ENCODE assay signal across 26 cellular contexts in genomic region chr4:8225290-8225625, GRCh38. TPM values are rescaled to one million over a fixed set of nuclear protein-coding genes. Genes with fewer than 3 reads are reported as not detected.
DNase-seq lines count a peak whose midpoint lies in the region; ATAC-seq and TF ChIP-seq lines count a peak whose summit lies in the region.
"Had no signal": no experiment of that assay in that cellular context is flagged by ENCODE, and none has a peak within 500 bp of the region (broad histone marks: within the 10 kb centered on the region; RNA-seq: fewer than 3 reads in every experiment).

No MANE protein-coding gene starts in this region.

- POLR2A ChIA-PET in activated CD8-positive, alpha-beta T cell treated with anti-CD3 and anti-CD28 coated beads for 36 hours (lab: Charles Lee), result interaction anchor here (1.4 to 5.3 kb wide), 2 partner anchors 11 to 26 kb away, joined by 5 to 23 read pairs; partner anchors contain the start of gene SH3TC1

- H3K4me1 Mint-ChIP-seq in effector memory CD8-positive, alpha-beta T cell (ENCODE audit: low read depth in 2 of 2), result peaks cover 38 to 44% of the 10 kb centered on the region in 2 donors
- H3K4me1 Mint-ChIP-seq in nephron progenitor cell, result peaks cover 67% of the 10 kb centered on the region
- peaks cover 67% of the 10 kb centered on the region for H3K4me1 Mint-ChIP-seq in activated CD8-positive, alpha-beta T cell treated with anti-CD3 and anti-CD28 coated beads for 36 hours (ENCODE audit: low read depth)

- no peaks in the 10 kb centered on the region for H3K79me2 ChIP-seq in osteoblast (ENCODE audit: insufficient read depth, low read length)

- H3K27ac ChIP-seq in BLaER1 treated with 17β-estradiol and CSF1 and Interleukin-3, amounts not matched to agents 10 nM and 100 nM, result peak overlapping the region in 7 of 11 experiments; percentile 3 to 59 (median 53); a peak in 12 of 22 replicates
- peak overlapping the region; percentile 85 for H3K27ac ChIP-seq in KOPT-K1 (ENCODE audit: low read depth, low read length, poor library complexity, severe bottlenecking)
- no peak overlapping the region for H3K27ac ChIP-seq in osteoblast (ENCODE audit: low read depth, low read length)
- H3K27ac ChIP-seq: esophagus muscularis mucosa, heart left ventricle, transverse colon had no signal

- intact Hi-C loops in activated CD8-positive, alpha-beta T cell treated with anti-CD3 and anti-CD28 coated beads for 36 hours (cut with micrococcal nuclease), result no loop called here

- H3K4me2 ChIP-seq in BLaER1 treated with 17β-estradiol and CSF1 and Interleukin-3, amounts not matched to agents 10 nM and 100 nM, result peak overlapping the region; percentile 84 to 96 (median 91)
- no peak overlapping the region for H3K4me2 ChIP-seq in osteoblast (ENCODE audit: insufficient read depth, low read length)

- peak overlapping the region; percentile 13 to 53 for H3K27ac Mint-ChIP-seq in effector memory CD8-positive, alpha-beta T cell
- peak overlapping the region; percentile 99 for H3K27ac Mint-ChIP-seq in nephron progenitor cell
- H3K27ac Mint-ChIP-seq in activated CD8-positive, alpha-beta T cell treated with anti-CD3 and anti-CD28 coated beads for 36 hours, result no peak overlapping the region
- H3K27ac Mint-ChIP-seq: dendritic cell treated with granulocyte-macrophage colony-stimulating factor and Interleukin-4, amounts not matched to agents 40 ng/mL and 50 ng/mL, for 4 days; IgD-negative memory B cell had no signal

- peak overlapping the region; percentile 51 to 74 for H3K4me3 Mint-ChIP-seq in effector memory CD8-positive, alpha-beta T cell
- H3K4me3 Mint-ChIP-seq in nephron progenitor cell, result no peak overlapping the region
- H3K4me3 Mint-ChIP-seq in activated CD8-positive, alpha-beta T cell treated with anti-CD3 and anti-CD28 coated beads for 36 hours, result no peak overlapping the region
- H3K4me3 Mint-ChIP-seq: activated T-cell treated with anti-CD3 and anti-CD28 coated beads, Interleukin-2, amount 50 U/mL, for 4 hours; B cell; dendritic cell treated with granulocyte-macrophage colony-stimulating factor and Interleukin-4, amounts not matched to agents 40 ng/mL and 50 ng/mL, for 4 days; IgD-negative memory B cell had no signal

- H3K9me3 ChIP-seq in BLaER1 treated with 17β-estradiol and CSF1 and Interleukin-3, amounts not matched to agents 10 nM and 100 nM (replicated peaks in 1 of 11), result peaks cover 0 to 9% (median 0%) of the 10 kb centered on the region in 11 experiments; a peak in 2 of 22 replicates
- H3K9me3 ChIP-seq in KOPT-K1 (ENCODE audit: insufficient read depth, low read length, poor library complexity, severe bottlenecking) (no peaks in the 10 kb centered on the region), osteoblast (ENCODE audit: low read depth, low read length) (no peaks in the 10 kb centered on the region)
- H3K9me3 ChIP-seq: esophagus muscularis mucosa, transverse colon had no signal

- CTCF ChIA-PET in activated CD8-positive, alpha-beta T cell treated with anti-CD3 and anti-CD28 coated beads for 36 hours (lab: Charles Lee), result interaction anchor here (1.0 to 2.4 kb wide), 5 partner anchors 17 to 183 kb away, joined by 3 to 13 read pairs (median 6); no protein-coding TSS in a partner anchor

- peaks cover 14% of the 10 kb centered on the region for H3K36me3 Mint-ChIP-seq in effector memory CD8-positive, alpha-beta T cell (ENCODE audit: insufficient read depth)
- H3K36me3 Mint-ChIP-seq in nephron progenitor cell (ENCODE audit: low read depth), result no peaks in the 10 kb centered on the region
- H3K36me3 Mint-ChIP-seq in activated CD8-positive, alpha-beta T cell treated with anti-CD3 and anti-CD28 coated beads for 36 hours (ENCODE audit: low read depth), result peaks cover 16% of the 10 kb centered on the region

- no peak for ATAC-seq in effector memory CD8-positive, alpha-beta T cell (replicated peaks)
- ATAC-seq in activated CD8-positive, alpha-beta T cell treated with anti-CD3 and anti-CD28 coated beads for 36 hours, result no peak
- ATAC-seq: activated T-cell treated with anti-CD3 and anti-CD28 coated beads, Interleukin-2, amount 50 U/mL, for 4 hours; heart left ventricle; right cardiac atrium had no signal

- peaks cover 22 to 89% (median 44%) of the 10 kb centered on the region in 11 experiments; a peak in 20 of 22 replicates for H3K36me3 ChIP-seq in BLaER1 treated with 17β-estradiol and CSF1 and Interleukin-3, amounts not matched to agents 10 nM and 100 nM
- H3K36me3 ChIP-seq in KOPT-K1 (ENCODE audit: insufficient read depth, low read length), result peaks cover 19% of the 10 kb centered on the region; the same call in 1 of the 2 replicates
- peaks cover 32% of the 10 kb centered on the region for H3K36me3 ChIP-seq in osteoblast (ENCODE audit: insufficient read depth, low read length)
- H3K36me3 ChIP-seq: transverse colon had no signal

- TF ChIP-seq CTCF in nephron progenitor cell (IDR thresholded peaks at IDR 0.05) (no peak), osteoblast (IDR thresholded peaks at IDR 0.05; ENCODE audit: extremely low read depth, low read depth, low read length) (no peak)
- no peak for TF ChIP-seq CTCF in activated CD8-positive, alpha-beta T cell treated with anti-CD3 and anti-CD28 coated beads for 36 hours (IDR thresholded peaks at IDR 0.05)

- no peak for DNase-seq in effector memory CD8-positive, alpha-beta T cell
- DNase-seq in nephron progenitor cell (no peak), DMS79 (lab: John Stamatoyannopoulos, UW) (no peak), hepatic stellate cell (ENCODE audit: low spot score) (no peak), osteoblast (ENCODE audit: insufficient read length, low spot score, missing footprints) (no peak)
- DNase-seq in activated CD8-positive, alpha-beta T cell treated with anti-CD3 and anti-CD28 coated beads for 36 hours, result no peak
- DNase-seq: activated CD4-positive, alpha-beta T cell treated with anti-CD3 and anti-CD28 coated beads for 48 hours; activated gamma-delta T cell; activated T-cell treated with anti-CD3 and anti-CD28 coated beads, Interleukin-2, amount 50 U/mL, for 4 hours; central memory CD4-positive, alpha-beta T cell; foreskin fibroblast; NCI-H2171; stimulated activated CD4-positive, alpha-beta T cell treated with anti-CD3 and anti-CD28 coated beads, Interleukin-12 subunit alpha, Interleukin-12 subunit beta, amount 100 ng/mL, for 4 hours; stimulated activated CD4-positive, alpha-beta T cell treated with anti-CD3 and anti-CD28 coated beads, Interleukin-2, amount 100 ng/mL, for 48 hours; SW 1271; T-helper 9 cell; transverse colon had no signal

- no peaks in the 10 kb centered on the region for H3K9me3 Mint-ChIP-seq in effector memory CD8-positive, alpha-beta T cell
- no peaks in the 10 kb centered on the region for H3K9me3 Mint-ChIP-seq in nephron progenitor cell
- H3K9me3 Mint-ChIP-seq in activated CD8-positive, alpha-beta T cell treated with anti-CD3 and anti-CD28 coated beads for 36 hours, result no peaks in the 10 kb centered on the region
- H3K9me3 Mint-ChIP-seq: activated T-cell treated with anti-CD3 and anti-CD28 coated beads, Interleukin-2, amount 50 U/mL, for 4 hours; dendritic cell treated with granulocyte-macrophage colony-stimulating factor and Interleukin-4, amounts not matched to agents 40 ng/mL and 50 ng/mL, for 4 days; IgD-negative memory B cell had no signal

- no peaks in the 10 kb centered on the region for H3K27me3 ChIP-seq in BLaER1 treated with 17β-estradiol and CSF1 and Interleukin-3, amounts not matched to agents 10 nM and 100 nM
- H3K27me3 ChIP-seq in osteoblast (ENCODE audit: insufficient read depth, low read length), result no peaks in the 10 kb centered on the region
- H3K27me3 ChIP-seq: esophagus muscularis mucosa, heart left ventricle, transverse colon had no signal

- peak overlapping the region in 5 of 11 experiments; percentile 11 to 47 (median 30); a peak in 8 of 22 replicates for H3K9ac ChIP-seq in BLaER1 treated with 17β-estradiol and CSF1 and Interleukin-3, amounts not matched to agents 10 nM and 100 nM

- H3K27me3 Mint-ChIP-seq in effector memory CD8-positive, alpha-beta T cell, result no peaks in the 10 kb centered on the region
- peaks cover 5% of the 10 kb centered on the region for H3K27me3 Mint-ChIP-seq in nephron progenitor cell (ENCODE audit: low read depth, poor library complexity)
- no peaks in the 10 kb centered on the region for H3K27me3 Mint-ChIP-seq in activated CD8-positive, alpha-beta T cell treated with anti-CD3 and anti-CD28 coated beads for 36 hours
- H3K27me3 Mint-ChIP-seq: B cell, IgD-negative memory B cell had no signal

- peak overlapping the region in 2 of 10 experiments; percentile 21 to 46; a peak in 3 of 20 replicates for H3K4me3 ChIP-seq in BLaER1 treated with 17β-estradiol and CSF1 and Interleukin-3, amounts not matched to agents 10 nM and 100 nM
- H3K4me3 ChIP-seq in osteoblast (ENCODE audit: insufficient read depth, low read length), result no peak overlapping the region
- H3K4me3 ChIP-seq: esophagus muscularis mucosa, heart left ventricle, transverse colon had no signal

- H3K4me1 ChIP-seq in BLaER1 treated with 17β-estradiol and CSF1 and Interleukin-3, amounts not matched to agents 10 nM and 100 nM, result peaks cover 82 to 100% (median 98%) of the 10 kb centered on the region in 10 experiments
- H3K4me1 ChIP-seq in osteoblast (ENCODE audit: insufficient read depth, low read length), result peaks cover 11% of the 10 kb centered on the region

- H4K20me1 ChIP-seq in BLaER1 treated with 17β-estradiol and CSF1 and Interleukin-3, amounts not matched to agents 10 nM and 100 nM, result peaks cover 0 to 100% (median 15%) of the 10 kb centered on the region in 11 experiments; a peak in 10 of 22 replicates
- H4K20me1 ChIP-seq in osteoblast (ENCODE audit: insufficient read depth, low read length), result no peaks in the 10 kb centered on the region

- H2AFZ ChIP-seq in osteoblast (ENCODE audit: low read length), result no peak overlapping the region

RNA-seq across cellular contexts. Expression of gene SH3TC1, which starts 26.2 kb away (rescaled TPM):
- total RNA-seq in activated CD8-positive, alpha-beta T cell treated with anti-CD3 and anti-CD28 coated beads for 36 hours, result 10 to 100 TPM; 16.2 to 17.5 TPM
- total RNA-seq in osteoblast, result 3.5 and 3.6 TPM in 2 replicates

RNA-seq across cellular contexts. Expression of gene HTRA3, which starts 44.3 kb away (rescaled TPM):
- total RNA-seq in activated CD8-positive, alpha-beta T cell treated with anti-CD3 and anti-CD28 coated beads for 36 hours, result under 1 TPM in 1 of 2 experiments, not detected in 1; 0.11 TPM
- 4.0 and 11.5 TPM in 2 replicates for total RNA-seq in osteoblast
- total RNA-seq: activated T-cell treated with anti-CD3 and anti-CD28 coated beads, Interleukin-2, amount 50 U/mL, for 4 hours; B cell; NCI-H460 had no signal

Comparison
In these comparisons a context has a peak if more than half of its experiments do, and no peak if none do; other contexts are left out.
1. H3K4me3 Mint-ChIP-seq: peak in effector memory CD8-positive, alpha-beta T cell (2 of 2); none in nephron progenitor cell (single experiment) and activated CD8-positive, alpha-beta T cell treated with anti-CD3 and anti-CD28 coated beads for 36 hours (single experiment).